ENCODE assay signal across 8 cellular contexts in the genomic region with DNA sequence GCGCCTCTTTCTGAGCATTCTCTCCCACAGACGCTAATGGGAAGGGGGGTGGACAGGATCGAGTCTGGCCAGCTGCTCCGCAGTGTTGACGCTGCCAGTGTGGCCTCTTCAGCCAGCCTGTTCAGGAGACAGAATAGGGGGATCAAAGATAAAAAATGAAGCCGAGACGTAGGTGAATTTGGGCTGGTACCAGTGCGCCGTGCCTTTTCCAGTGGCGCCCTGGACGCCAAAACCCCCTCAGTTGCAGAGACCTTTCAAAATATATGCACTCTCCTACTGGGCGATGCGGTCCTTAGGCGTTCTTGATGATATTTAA. TPM values are rescaled to one million over a fixed set of nuclear protein-coding genes. Genes with fewer than 3 reads are reported as not detected.
DNase-seq lines count a peak whose midpoint lies in the region; ATAC-seq and TF ChIP-seq lines count a peak whose summit lies in the region.

No MANE protein-coding gene starts in this region.

- in situ Hi-C loops in gastrocnemius medialis (cut with MboI; ENCODE audit: low sequenced_read_pairs in 4 of 4): no loop called here

- H3K4me3 ChIP-seq in cardiac muscle cell (peak overlapping the region; percentile 81), gastrocnemius medialis (peak overlapping the region; percentile 82 to 94 (median 87))

- H3K4me1 ChIP-seq in cardiac muscle cell (ENCODE audit: low read depth) (peaks cover 8% of the 10 kb centered on the region), gastrocnemius medialis (peaks cover 17 to 22% of the 10 kb centered on the region in 2 donors)

- H3K9me3 ChIP-seq in cardiac muscle cell (ENCODE audit: low read depth): no peaks in the 10 kb centered on the region
- no peaks in the 10 kb centered on the region for H3K9me3 ChIP-seq in gastrocnemius medialis

- ATAC-seq in GM21576 (IDR thresholded peaks at IDR 0.05; ENCODE audit: unreplicated experiment): peak; percentile 2
- peak; percentile 3 to 15 for ATAC-seq in gastrocnemius medialis
- no peak for ATAC-seq in HG03045 (IDR thresholded peaks at IDR 0.05; ENCODE audit: unreplicated experiment)

- TF ChIP-seq CTCF in 22Rv1 (IDR thresholded peaks at IDR 0.05) (no peak), cardiac muscle cell (IDR thresholded peaks at IDR 0.05; ENCODE audit: low read depth, low read length) (no peak), gastrocnemius medialis (IDR thresholded peaks at IDR 0.05 in 4 of 5, conservative IDR thresholded peaks at IDR 0.05 in 1 of 5) (no peak)

- peak overlapping the region; percentile 97 for H3K27ac ChIP-seq in 22Rv1
- no peak overlapping the region for H3K27ac ChIP-seq in cardiac muscle cell
- H3K27ac ChIP-seq in gastrocnemius medialis: peak overlapping the region; percentile 97 to 99 (median 98)

- H3K27me3 ChIP-seq in cardiac muscle cell: no peaks in the 10 kb centered on the region
- no peaks in the 10 kb centered on the region for H3K27me3 ChIP-seq in gastrocnemius medialis

- peak; percentile 65 for DNase-seq in SW480 (ENCODE audit: low spot score)
- DNase-seq in cardiac muscle cell (ENCODE audit: low read depth in 1 of 2, low spot score in 1 of 2): no peak
- no peak for DNase-seq in gastrocnemius medialis
- no peak for DNase-seq in islet precursor cell
- DNase-seq in stimulated activated CD4-positive, alpha-beta T cell treated with anti-CD3 and anti-CD28 coated beads, Interleukin-4, amount 100 ng/mL, for 1 hour: no peak

- H3K36me3 ChIP-seq in cardiac muscle cell (no peaks in the 10 kb centered on the region), gastrocnemius medialis (peaks cover 0 to 10% of the 10 kb centered on the region in 2 donors)

- TF ChIP-seq POLR2A in gastrocnemius medialis (IDR thresholded peaks at IDR 0.05): no peak

- intact Hi-C loops in gastrocnemius medialis (cut with DNase I; ENCODE audit: low total_unique reads): no loop called here

RNA-seq across cellular contexts. Expression of a gene that starts 1.1 kb away (rescaled TPM):
- total RNA-seq in cardiac muscle cell (128 and 170 TPM in 2 replicates), gastrocnemius medialis (10 to 100 TPM; 39.5 to 71.6 (median 44.1) TPM)
- 87.7 and 133 TPM in 2 replicates for polyA plus RNA-seq in cardiac muscle cell

RNA-seq across cellular contexts. Expression of a gene that starts 1.3 kb away (rescaled TPM):
- total RNA-seq in cardiac muscle cell: 13.8 and 23.3 TPM in 2 replicates
- 83.4 and 91.5 TPM in 2 replicates for polyA plus RNA-seq in cardiac muscle cell
- total RNA-seq in gastrocnemius medialis: 10 to 100 TPM; 21.8 to 31.8 (median 25.5) TPM
